ENCODE assay signal across 30 cellular contexts in the genomic region with DNA sequence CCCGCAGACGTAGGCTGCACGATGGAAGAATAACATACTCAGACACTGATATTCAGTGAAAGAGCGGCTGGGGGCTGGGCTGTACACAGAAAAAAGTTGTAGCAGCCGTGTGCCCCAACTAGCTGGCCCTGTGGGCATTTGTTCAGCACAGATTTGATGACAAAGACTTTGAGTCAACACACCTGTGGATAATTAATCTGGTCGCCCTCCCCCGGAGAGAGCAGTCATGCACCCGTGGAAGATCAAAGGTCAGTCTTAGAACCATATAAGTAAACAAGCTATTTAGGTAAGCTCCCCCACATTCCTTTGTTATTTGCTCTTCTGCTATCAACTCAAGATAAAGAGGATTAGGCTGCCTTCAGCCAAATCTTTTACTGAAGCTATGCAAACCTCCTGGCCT.
DNase-seq lines count a peak whose midpoint lies in the region; ATAC-seq and TF ChIP-seq lines count a peak whose summit lies in the region.
"Had no signal": no experiment of that assay in that cellular context is flagged by ENCODE, and none has a peak within 500 bp of the region (broad histone marks: within the 10 kb centered on the region; RNA-seq: fewer than 3 reads in every experiment).

No MANE protein-coding gene starts in this region.

- no peak overlapping the region for H2BK15ac ChIP-seq in mesendoderm (replicated peaks; ENCODE audit: low read depth)

- no peaks in the 10 kb centered on the region for H3K9me2 ChIP-seq in PC-9 (ENCODE audit: insufficient read depth)
- H3K9me2 ChIP-seq: SK-N-SH had no signal

- no peak overlapping the region for H3K27ac ChIP-seq in PC-9
- H3K27ac ChIP-seq in mesendoderm (ENCODE audit: low read depth, low read length) = no peak overlapping the region
- H3K27ac ChIP-seq: ascending aorta; BLaER1 treated with 17β-estradiol and CSF1 and Interleukin-3, amounts not matched to agents 10 nM and 100 nM; cardiac muscle cell; coronary artery; psoas muscle had no signal

- H3K79me2 ChIP-seq in PC-9 (ENCODE audit: low read depth) = no peaks in the 10 kb centered on the region
- H3K79me2 ChIP-seq in mesendoderm (ENCODE audit: control insufficient read depth, insufficient read depth, low read length) = no peaks in the 10 kb centered on the region

- DNase-seq in DMS53 (lab: John Stamatoyannopoulos, UW) = peak; percentile 64
- DNase-seq in PC-9 = peak; percentile 33 to 63
- DNase-seq in epithelial cell of esophagus (ENCODE audit: low read depth) = peak; percentile 55
- peak; percentile 35 for DNase-seq in mesendoderm
- no peak for DNase-seq in NCI-H510A (lab: John Stamatoyannopoulos, UW)
- no peak for DNase-seq in hypothalamus (lab: John Stamatoyannopoulos, UW)
- DNase-seq: activated B cell treated with CpG ODN at 0.5 μM for 24 hours; activated CD4-positive, alpha-beta T cell treated with anti-CD3 and anti-CD28 coated beads, Interleukin-2, amount 10 ng/mL, durations not matched to agents 7 days and 5 days; activated gamma-delta T cell; activated naive CD8-positive, alpha-beta T cell treated with anti-CD3 and anti-CD28 coated beads for 36 hours; effector memory CD4-positive, alpha-beta T cell; head of caudate nucleus; KBM-7; MG63; NCI-H1105 treated with DMSO at 0.1 percent for 48 hours; NCI-H2029; NCI-H526 treated with DMSO at 0.1 percent for 48 hours; occipital lobe; psoas muscle; SK-N-SH; stimulated activated naive B cell treated with anti-CD40 and anti-IgM and Interleukin-4, amounts not matched to agents 10 μg/mL and 1 μg/mL and 100 μg/mL, for 72 hours; substantia nigra had no signal

- H3K56ac ChIP-seq in mesendoderm (ENCODE audit: low read length) = no peak overlapping the region

- no peak overlapping the region for H4K5ac ChIP-seq in mesendoderm (ENCODE audit: low read length)

- ATAC-seq in HG02588 (IDR thresholded peaks at IDR 0.05; ENCODE audit: unreplicated experiment) = no peak
- no peak for ATAC-seq in HG02571 (IDR thresholded peaks at IDR 0.05; ENCODE audit: unreplicated experiment)
- ATAC-seq: esophagus mucosa; natural killer cell treated with Interleukin-12 subunit alpha and Interleukin-12 subunit beta and Interleukin-15 and Interleukin-18, amount 100 ng/mL, for 72 hours; psoas muscle; stimulated activated naive B cell treated with anti-CD40 and anti-IgM and Interleukin-4, amounts not matched to agents 10 μg/mL and 1 μg/mL and 100 μg/mL, for 72 hours had no signal

- no peak overlapping the region for H3K23ac ChIP-seq in mesendoderm (ENCODE audit: low read length)

- H3K9me3 ChIP-seq in PC-9 (ENCODE audit: insufficient read depth, low read depth) = peaks cover 7% of the 10 kb centered on the region
- H3K9me3 ChIP-seq: psoas muscle, SK-N-SH had no signal

- H4K8ac ChIP-seq in mesendoderm (ENCODE audit: low read depth, low read length) = no peak overlapping the region

- CTCF ChIA-PET in PC-9 (lab: Charles Lee) = no interaction called here

- H3K4me2 ChIP-seq in PC-9 (no peak overlapping the region), mesendoderm (ENCODE audit: low read length) (no peak overlapping the region)
- H3K4me2 ChIP-seq: BLaER1 treated with 17β-estradiol and CSF1 and Interleukin-3, amounts not matched to agents 10 nM and 100 nM; SK-N-SH had no signal

- H3F3A ChIP-seq in PC-9 (ENCODE audit: insufficient read depth, low read depth) = no peaks in the 10 kb centered on the region

- no peaks in the 10 kb centered on the region for H3K79me1 ChIP-seq in mesendoderm (ENCODE audit: low read length)

- no CpG with 5 or more reads among the region's 8 CpGs for WGBS in mesendoderm (ENCODE audit: extremely low coverage, insufficient coverage, low lambda C conversion rate)

- BruUV-seq in PC-9 (replicated peaks; lab: Mats Ljungman, UMichigan) = no TSS peak

- TF ChIP-seq CTCF in PC-9 (conservative IDR thresholded peaks at IDR 0.05) (no peak), epithelial cell of esophagus (IDR thresholded peaks at IDR 0.05; ENCODE audit: insufficient read depth, low read depth, low read length, missing control alignments) (no peak)

- intact Hi-C loops in PC-9 (cut with micrococcal nuclease; ENCODE audit: unreplicated experiment) = no loop called here

- H3K36me3 ChIP-seq in PC-9 (ENCODE audit: low read depth) (no peaks in the 10 kb centered on the region), mesendoderm (ENCODE audit: control insufficient read depth, insufficient read depth, low read length) (no peaks in the 10 kb centered on the region)
- H3K36me3 ChIP-seq: ascending aorta; BLaER1 treated with 17β-estradiol and CSF1 and Interleukin-3, amounts not matched to agents 10 nM and 100 nM; cardiac muscle cell; MG63 had no signal

- no peak overlapping the region for H3K9ac ChIP-seq in mesendoderm (ENCODE audit: low read length)
- H3K9ac ChIP-seq: BLaER1 treated with 17β-estradiol and CSF1 and Interleukin-3, amounts not matched to agents 10 nM and 100 nM; SK-N-SH had no signal

- peaks cover 12% of the 10 kb centered on the region; the same call in 1 of the 2 replicates for H3K27me3 ChIP-seq in PC-9 (ENCODE audit: insufficient read depth, low read depth)
- no peaks in the 10 kb centered on the region for H3K27me3 ChIP-seq in mesendoderm (ENCODE audit: insufficient read depth, low read length, poor library complexity)
- H3K27me3 ChIP-seq: ascending aorta; BLaER1 treated with 17β-estradiol and CSF1 and Interleukin-3, amounts not matched to agents 10 nM and 100 nM; cardiac muscle cell; MG63 had no signal

- no peak overlapping the region for H3K4ac ChIP-seq in mesendoderm (ENCODE audit: low read depth, low read length)

- no peak overlapping the region for H3K18ac ChIP-seq in mesendoderm (ENCODE audit: low read length)

- H3K4me3 ChIP-seq in PC-9 = no peak overlapping the region
- no peak overlapping the region for H3K4me3 ChIP-seq in epithelial cell of esophagus (ENCODE audit: low read length)
- H3K4me3 ChIP-seq in mesendoderm (ENCODE audit: low read length) = no peak overlapping the region
- H3K4me3 ChIP-seq: ascending aorta; BLaER1 treated with 17β-estradiol and CSF1 and Interleukin-3, amounts not matched to agents 10 nM and 100 nM; cardiac muscle cell; coronary artery; MG63; psoas muscle had no signal

- no peak overlapping the region for H2AK5ac ChIP-seq in mesendoderm (ENCODE audit: low read length)

- H3K4me1 ChIP-seq in PC-9 (replicated peaks; ENCODE audit: insufficient read depth) (no peaks in the 10 kb centered on the region), mesendoderm (ENCODE audit: control insufficient read depth, low read depth, low read length) (no peaks in the 10 kb centered on the region)
- H3K4me1 ChIP-seq: ascending aorta, psoas muscle had no signal

- POLR2A ChIA-PET in PC-9 (lab: Charles Lee; ENCODE audit: unreplicated experiment) = no interaction called here

- no peak overlapping the region for H2AFZ ChIP-seq in PC-9

- H2BK5ac ChIP-seq in mesendoderm (ENCODE audit: low read length) = no peak overlapping the region

- H4K20me1 ChIP-seq in PC-9 (ENCODE audit: insufficient read depth) = no peaks in the 10 kb centered on the region
- H4K20me1 ChIP-seq: BLaER1 treated with 17β-estradiol and CSF1 and Interleukin-3, amounts not matched to agents 10 nM and 100 nM had no signal

- H2BK120ac ChIP-seq in mesendoderm (ENCODE audit: low read depth, low read length) = no peak overlapping the region

Comparison
In these comparisons a context has a peak if more than half of its experiments do, and no peak if none do; other contexts are left out.
1. DNase-seq: peak in DMS53 (single experiment), PC-9 (2 of 2), epithelial cell of esophagus (single experiment) and mesendoderm (single experiment); none in NCI-H510A (single experiment) and hypothalamus (0 of 51).